Comparison of ENCODE assay signal across 12 cellular contexts in genomic region chrX:20743054-20743453, GRCh38.
"Had no signal": no experiment of that assay in that cellular context is flagged by ENCODE, and none has a peak within 500 bp of the region (broad histone marks: within the 10 kb centered on the region; RNA-seq: fewer than 3 reads in every experiment).

No MANE protein-coding gene starts in this region.

- H3K4me2 ChIP-seq: smooth muscle cell had no signal

- H3K27me3 ChIP-seq: right lobe of liver, suprapubic skin, upper lobe of left lung had no signal

- H3K9me3 ChIP-seq: psoas muscle, right lobe of liver, suprapubic skin, upper lobe of left lung had no signal

- ATAC-seq: left lobe of liver, right lobe of liver had no signal

- H3K4me3 ChIP-seq: psoas muscle, right lobe of liver, smooth muscle cell, suprapubic skin, upper lobe of left lung had no signal

- H3K27ac ChIP-seq: psoas muscle, right lobe of liver, suprapubic skin, upper lobe of left lung had no signal

- DNase-seq: activated CD4-positive, alpha-beta T cell treated with anti-CD3 and anti-CD28 coated beads for 1 hour; activated CD4-positive, alpha-beta T cell treated with anti-CD3 and anti-CD28 coated beads, Interleukin-2, amount 50 U/mL, for 4 hours; activated naive CD4-positive, alpha-beta T cell treated with anti-CD3 and anti-CD28 coated beads, Interleukin-2, amount 10 ng/mL, durations not matched to agents 7 days and 5 days; activated T-cell treated with anti-CD3 and anti-CD28 coated beads, Interleukin-2, amount 50 U/mL, for 24 hours; erythroblast; psoas muscle; right lobe of liver; T1000; upper lobe of left lung had no signal

- H3K4me1 ChIP-seq: psoas muscle, right lobe of liver, suprapubic skin, upper lobe of left lung had no signal

- H3K36me3 ChIP-seq: suprapubic skin, upper lobe of left lung had no signal
